Comparison of ENCODE assay signal across 25 cellular contexts in genomic region chr22:38859581-38860290, GRCh38. TPM values are rescaled to one million over a fixed set of nuclear protein-coding genes. Genes with fewer than 3 reads are reported as not detected.
DNase-seq lines count a peak whose midpoint lies in the region; ATAC-seq and TF ChIP-seq lines count a peak whose summit lies in the region.
"Had no signal": no experiment of that assay in that cellular context is flagged by ENCODE, and none has a peak within 500 bp of the region (broad histone marks: within the 10 kb centered on the region; RNA-seq: fewer than 3 reads in every experiment).

No MANE protein-coding gene starts in this region.

- CTCF ChIA-PET in activated CD8-positive, alpha-beta T cell treated with anti-CD3 and anti-CD28 coated beads for 36 hours (lab: Charles Lee) = interaction anchor here (13.2 kb wide), 1 partner anchor 11 kb away, joined by 85 read pairs; the partner anchor contains the start of gene CBX6
- CTCF ChIA-PET in activated CD8-positive, alpha-beta T cell treated with anti-CD3 and anti-CD28 coated beads, Interleukin-2, amount 10 ng/mL, durations not matched to agents 7 days and 5 days (lab: Charles Lee) = interaction anchor here (5.2 kb wide), 1 partner anchor 10 kb away, joined by 32 read pairs; no protein-coding TSS in a partner anchor
- CTCF ChIA-PET in Calu3 (lab: Charles Lee) = no interaction called here

- POLR2A ChIA-PET in activated CD8-positive, alpha-beta T cell treated with anti-CD3 and anti-CD28 coated beads for 36 hours (lab: Charles Lee) = interaction anchor here (0.7 to 3.8 kb wide), 7 partner anchors 11 to 453 kb away, joined by 3 to 17 read pairs (median 4); no protein-coding TSS in a partner anchor
- POLR2A ChIA-PET in activated CD8-positive, alpha-beta T cell treated with anti-CD3 and anti-CD28 coated beads, Interleukin-2, amount 10 ng/mL, durations not matched to agents 7 days and 5 days (lab: Charles Lee) = interaction anchor here (1.9 kb wide), 1 partner anchor 9 kb away, joined by 6 read pairs; no protein-coding TSS in a partner anchor

- H3K4me1 ChIP-seq in RWPE2 (ENCODE audit: insufficient read depth, poor library complexity, severe bottlenecking) (no peaks in the 10 kb centered on the region), neuronal stem cell (ENCODE audit: control insufficient read depth in 2 of 2, insufficient read depth in 1 of 2, low read depth in 1 of 2, low read length in 2 of 2) (peaks cover 9 to 39% of the 10 kb centered on the region in 2 donors)

- H3K36me3 ChIP-seq in RWPE2 (ENCODE audit: low read depth) (no peaks in the 10 kb centered on the region), neuronal stem cell (replicated peaks in 1 of 2; ENCODE audit: control insufficient read depth in 2 of 2, insufficient read depth in 2 of 2, low read length in 2 of 2) (peaks cover 0 to 5% of the 10 kb centered on the region in 2 donors)
- H3K36me3 ChIP-seq: uterus had no signal

- no peak overlapping the region for H4K91ac ChIP-seq in neuronal stem cell (ENCODE audit: low read depth, low read length, poor library complexity)

- peak overlapping the region; percentile 69 for H2BK5ac ChIP-seq in neuronal stem cell (ENCODE audit: low read length)

- no peak overlapping the region for H2AFZ ChIP-seq in neuronal stem cell (ENCODE audit: low read length)

- H3K9ac ChIP-seq in neuronal stem cell (ENCODE audit: low read depth, low read length, poor library complexity) = no peak overlapping the region

- H4K8ac ChIP-seq in neuronal stem cell (ENCODE audit: low read depth, low read length) = no peak overlapping the region

- no peaks in the 10 kb centered on the region for H3K27me3 Mint-ChIP-seq in activated CD8-positive, alpha-beta T cell treated with anti-CD3 and anti-CD28 coated beads for 36 hours
- peaks cover 17% of the 10 kb centered on the region for H3K27me3 Mint-ChIP-seq in activated CD8-positive, alpha-beta T cell treated with anti-CD3 and anti-CD28 coated beads, Interleukin-2, amount 10 ng/mL, durations not matched to agents 7 days and 5 days (ENCODE audit: low read depth)
- no peaks in the 10 kb centered on the region for H3K27me3 Mint-ChIP-seq in Calu3 (ENCODE audit: unreplicated experiment)
- H3K27me3 Mint-ChIP-seq: CD4-positive, alpha-beta T cell had no signal

- H3K79me1 ChIP-seq in neuronal stem cell (ENCODE audit: low read depth, low read length) = peaks cover 6% of the 10 kb centered on the region

- no peak overlapping the region for H3K27ac Mint-ChIP-seq in activated CD8-positive, alpha-beta T cell treated with anti-CD3 and anti-CD28 coated beads for 36 hours
- H3K27ac Mint-ChIP-seq in activated CD8-positive, alpha-beta T cell treated with anti-CD3 and anti-CD28 coated beads, Interleukin-2, amount 10 ng/mL, durations not matched to agents 7 days and 5 days = no peak overlapping the region
- peak overlapping the region; percentile 56 for H3K27ac Mint-ChIP-seq in Calu3 (ENCODE audit: unreplicated experiment)
- H3K27ac Mint-ChIP-seq: CD4-positive, alpha-beta T cell had no signal

- no peak overlapping the region for H3K4me3 ChIP-seq in RWPE2 (ENCODE audit: severe bottlenecking)
- peak overlapping the region in 1 of 2 donors; percentile 6 for H3K4me3 ChIP-seq in neuronal stem cell (ENCODE audit: low read length in 2 of 2)
- H3K4me3 ChIP-seq: testis, uterus had no signal

- H2AK5ac ChIP-seq in neuronal stem cell (ENCODE audit: low read depth, low read length) = peak overlapping the region; percentile 83

- DNase-seq in activated CD8-positive, alpha-beta T cell treated with anti-CD3 and anti-CD28 coated beads for 36 hours = no peak
- no peak for DNase-seq in activated CD8-positive, alpha-beta T cell treated with anti-CD3 and anti-CD28 coated beads, Interleukin-2, amount 10 ng/mL, durations not matched to agents 7 days and 5 days
- DNase-seq in Calu3 (no peak), RWPE2 (ENCODE audit: low spot score) (no peak), neuronal stem cell (ENCODE audit: low spot score) (no peak)
- DNase-seq: activated CD4-positive, alpha-beta T cell treated with anti-CD3 and anti-CD28 coated beads, Interleukin-2, amount 50 U/mL, for 48 hours; activated CD8-positive, alpha-beta memory T cell treated with anti-CD3 and anti-CD28 coated beads, Interleukin-2, amount 50 U/mL, for 4 hours; activated effector memory CD4-positive, alpha-beta T cell treated with Interleukin-2 at 50 U/mL for 16 hours; CD4-positive, alpha-beta T cell; central memory CD4-positive, alpha-beta T cell; cortex of kidney; effector memory CD8-positive, alpha-beta T cell; hypothalamus; natural killer cell; NCI-H1048; NCI-H1694 treated with DMSO at 0.1 percent for 48 hours; NCI-H524 treated with DMSO at 0.1 percent for 48 hours; SHP77; stimulated activated naive CD4-positive, alpha-beta T cell; T-helper 2 cell; testis; uterus had no signal

- no peak for TF ChIP-seq CTCF in activated CD8-positive, alpha-beta T cell treated with anti-CD3 and anti-CD28 coated beads for 36 hours (IDR thresholded peaks at IDR 0.05)
- TF ChIP-seq CTCF in Calu3 (IDR thresholded peaks at IDR 0.05; ENCODE audit: unreplicated experiment) (no peak), RWPE2 (IDR thresholded peaks at IDR 0.05; ENCODE audit: poor library complexity, severe bottlenecking) (no peak)

- H3K36me3 Mint-ChIP-seq in activated CD8-positive, alpha-beta T cell treated with anti-CD3 and anti-CD28 coated beads for 36 hours (ENCODE audit: low read depth) = no peaks in the 10 kb centered on the region
- no peaks in the 10 kb centered on the region for H3K36me3 Mint-ChIP-seq in activated CD8-positive, alpha-beta T cell treated with anti-CD3 and anti-CD28 coated beads, Interleukin-2, amount 10 ng/mL, durations not matched to agents 7 days and 5 days (ENCODE audit: low read depth)
- H3K36me3 Mint-ChIP-seq in Calu3 (ENCODE audit: insufficient read depth, unreplicated experiment) = peaks cover 48% of the 10 kb centered on the region
- H3K36me3 Mint-ChIP-seq: natural killer cell had no signal

- H3K18ac ChIP-seq in neuronal stem cell (ENCODE audit: low read length) = peak overlapping the region; percentile 50

- H3K27ac ChIP-seq in RWPE2 (ENCODE audit: poor library complexity, severe bottlenecking) (no peak overlapping the region), neuronal stem cell (replicated peaks; ENCODE audit: low read length) (no peak overlapping the region)
- H3K27ac ChIP-seq: testis, uterus had no signal

- H3K14ac ChIP-seq in neuronal stem cell (ENCODE audit: low read length) = no peak overlapping the region

- H3K4ac ChIP-seq in neuronal stem cell (ENCODE audit: low read length) = no peak overlapping the region

- H3K4me1 Mint-ChIP-seq in activated CD8-positive, alpha-beta T cell treated with anti-CD3 and anti-CD28 coated beads for 36 hours (ENCODE audit: low read depth) = peaks cover 3% of the 10 kb centered on the region
- no peaks in the 10 kb centered on the region for H3K4me1 Mint-ChIP-seq in activated CD8-positive, alpha-beta T cell treated with anti-CD3 and anti-CD28 coated beads, Interleukin-2, amount 10 ng/mL, durations not matched to agents 7 days and 5 days (ENCODE audit: low read depth)
- peaks cover 14% of the 10 kb centered on the region for H3K4me1 Mint-ChIP-seq in Calu3 (ENCODE audit: low read depth, unreplicated experiment)

- H2BK15ac ChIP-seq in neuronal stem cell (ENCODE audit: low read length) = no peak overlapping the region

- no peaks in the 10 kb centered on the region for H3K9me3 Mint-ChIP-seq in activated CD8-positive, alpha-beta T cell treated with anti-CD3 and anti-CD28 coated beads for 36 hours
- no peaks in the 10 kb centered on the region for H3K9me3 Mint-ChIP-seq in activated CD8-positive, alpha-beta T cell treated with anti-CD3 and anti-CD28 coated beads, Interleukin-2, amount 10 ng/mL, durations not matched to agents 7 days and 5 days (ENCODE audit: insufficient read depth)
- H3K9me3 Mint-ChIP-seq in Calu3 (ENCODE audit: low read depth, unreplicated experiment) = no peaks in the 10 kb centered on the region
- H3K9me3 Mint-ChIP-seq: CD4-positive, alpha-beta T cell; effector memory CD8-positive, alpha-beta T cell; natural killer cell had no signal

- H2BK12ac ChIP-seq in neuronal stem cell (ENCODE audit: low read length) = no peak overlapping the region

- H3K9me3 ChIP-seq in RWPE2 (ENCODE audit: severe bottlenecking) = no peaks in the 10 kb centered on the region
- H3K9me3 ChIP-seq in neuronal stem cell (replicated peaks in 1 of 2; ENCODE audit: control insufficient read depth in 2 of 2, insufficient read depth in 1 of 2, low read depth in 1 of 2, low read length in 2 of 2) = no peaks in the 10 kb centered on the region
- H3K9me3 ChIP-seq: testis, uterus had no signal

- no peak overlapping the region for H3K23ac ChIP-seq in neuronal stem cell (ENCODE audit: low read depth, low read length, poor library complexity)

- no peak overlapping the region for H3K4me3 Mint-ChIP-seq in activated CD8-positive, alpha-beta T cell treated with anti-CD3 and anti-CD28 coated beads for 36 hours
- no peak overlapping the region for H3K4me3 Mint-ChIP-seq in activated CD8-positive, alpha-beta T cell treated with anti-CD3 and anti-CD28 coated beads, Interleukin-2, amount 10 ng/mL, durations not matched to agents 7 days and 5 days
- no peak overlapping the region for H3K4me3 Mint-ChIP-seq in Calu3 (ENCODE audit: low read depth, unreplicated experiment)
- H3K4me3 Mint-ChIP-seq: CD4-positive, alpha-beta T cell; effector memory CD8-positive, alpha-beta T cell; natural killer cell had no signal

- H3K27me3 ChIP-seq in RWPE2 (ENCODE audit: insufficient read depth, poor library complexity, severe bottlenecking) (no peaks in the 10 kb centered on the region), neuronal stem cell (ENCODE audit: control insufficient read depth in 3 of 3, insufficient read depth in 3 of 3, low read depth in 1 of 3, low read length in 3 of 3) (peaks cover 0 to 10% (median 0%) of the 10 kb centered on the region in 3 experiments)
- H3K27me3 ChIP-seq: testis, uterus had no signal

- WGBS in neuronal stem cell (ENCODE audit: extremely low coverage in 2 of 2, insufficient read length in 2 of 2, insufficient replicate concordance in 1 of 2), 2 donors = no CpG with 5 or more reads among the region's 14 CpGs

- H3K4me2 ChIP-seq in neuronal stem cell (ENCODE audit: insufficient read depth, low read length, poor library complexity, severe bottlenecking) = no peak overlapping the region

- peak; percentile 14 for ATAC-seq in activated CD8-positive, alpha-beta T cell treated with anti-CD3 and anti-CD28 coated beads for 36 hours
- ATAC-seq in activated CD8-positive, alpha-beta T cell treated with anti-CD3 and anti-CD28 coated beads, Interleukin-2, amount 10 ng/mL, durations not matched to agents 7 days and 5 days = no peak
- ATAC-seq in RWPE2 (ENCODE audit: low read depth) (0 out of 3 replicates have a peak, but pooled peaks have one; percentile 6), GM21825 (IDR thresholded peaks at IDR 0.05; ENCODE audit: unreplicated experiment) (no peak), GM18873 (IDR thresholded peaks at IDR 0.05; ENCODE audit: low FRiP score, unreplicated experiment) (no peak), HG03457 (IDR thresholded peaks at IDR 0.05; ENCODE audit: unreplicated experiment) (no peak)
- ATAC-seq: effector memory CD8-positive, alpha-beta T cell had no signal

- no peak overlapping the region for H2BK120ac ChIP-seq in neuronal stem cell (ENCODE audit: low read depth, low read length)

- no TSS peak for BruUV-seq in Calu3 (replicated peaks; lab: Mats Ljungman, UMichigan)

- intact Hi-C loops in activated CD8-positive, alpha-beta T cell treated with anti-CD3 and anti-CD28 coated beads for 36 hours (cut with micrococcal nuclease) = no loop called here
- intact Hi-C loops in Calu3 (cut with micrococcal nuclease; ENCODE audit: unreplicated experiment) = loop anchor here (10.0 kb wide), 1 partner anchor 95 kb away; no protein-coding TSS in a partner anchor

RNA-seq across cellular contexts. Expression of gene CBX6, which starts 12.3 kb away (rescaled TPM):
- total RNA-seq in activated CD8-positive, alpha-beta T cell treated with anti-CD3 and anti-CD28 coated beads for 36 hours = 10 to 100 TPM; 97.7 to 99.4 TPM
- 10 to 100 TPM; 61.4 to 61.8 TPM for total RNA-seq in activated CD8-positive, alpha-beta T cell treated with anti-CD3 and anti-CD28 coated beads, Interleukin-2, amount 10 ng/mL, durations not matched to agents 7 days and 5 days
- total RNA-seq in Calu3 (2022) = 140 and 152 TPM in 2 replicates
- 12.0 TPM for polyA plus RNA-seq in neuronal stem cell (2013, experiment 1 of 2)
- polyA plus RNA-seq in neuronal stem cell (2013, experiment 2 of 2) = 12.4 TPM

RNA-seq across cellular contexts. Expression of gene NPTXR, which starts 15.9 kb away (rescaled TPM):
- under 1 TPM; 0.69 to 0.83 TPM for total RNA-seq in activated CD8-positive, alpha-beta T cell treated with anti-CD3 and anti-CD28 coated beads for 36 hours
- under 1 TPM; 0.68 to 0.76 TPM for total RNA-seq in activated CD8-positive, alpha-beta T cell treated with anti-CD3 and anti-CD28 coated beads, Interleukin-2, amount 10 ng/mL, durations not matched to agents 7 days and 5 days
- total RNA-seq in Calu3 (2022) = 6.1 and 6.6 TPM in 2 replicates
- polyA plus RNA-seq in neuronal stem cell (2013, experiment 1 of 2) = 3.7 TPM
- polyA plus RNA-seq in neuronal stem cell (2013, experiment 2 of 2) = 3.7 TPM

Comparison
In these comparisons a context has a peak if more than half of its experiments do, and no peak if none do; other contexts are left out.
1. ATAC-seq: peak in activated CD8-positive, alpha-beta T cell treated with anti-CD3 and anti-CD28 coated beads for 36 hours (single experiment) and RWPE2 (single experiment); none in activated CD8-positive, alpha-beta T cell treated with anti-CD3 and anti-CD28 coated beads, Interleukin-2, amount 10 ng/mL, durations not matched to agents 7 days and 5 days (single experiment), GM21825 (single experiment), GM18873 (single experiment) and HG03457 (single experiment).